13 cellular contexts compared by ENCODE assay signal in genomic region chr2:240797500-240797895, GRCh38. TPM values are rescaled to one million over a fixed set of nuclear protein-coding genes. Genes with fewer than 3 reads are reported as not detected.
"Had no signal": no experiment of that assay in that cellular context is flagged by ENCODE, and none has a peak within 500 bp of the region (broad histone marks: within the 10 kb centered on the region; RNA-seq: fewer than 3 reads in every experiment).

No MANE protein-coding gene starts in this region.

- DNase-seq: activated CD4-positive, alpha-beta memory T cell treated with anti-CD3 and anti-CD28 coated beads, Interleukin-2, amount 10 ng/mL, durations not matched to agents 7 days and 5 days; activated naive CD4-positive, alpha-beta T cell treated with anti-CD3 and anti-CD28 coated beads for 36 hours; endodermal cell; erythroblast; stimulated activated CD4-positive, alpha-beta T cell treated with anti-CD3 and anti-CD28 coated beads, Interleukin-12 subunit alpha, Interleukin-12 subunit beta, amount 100 ng/mL, for 4 hours; stimulated activated naive CD4-positive, alpha-beta T cell; SW 1271 had no signal

- H3K4me1 ChIP-seq: upper lobe of left lung had no signal

- H3K36me3 ChIP-seq: neutrophil, prostate gland, upper lobe of left lung had no signal

- H3K4me3 ChIP-seq: prostate gland, upper lobe of left lung had no signal

- H3K27ac ChIP-seq: neutrophil, prostate gland, upper lobe of left lung had no signal

- H3K9me3 ChIP-seq: neutrophil, prostate gland, upper lobe of left lung had no signal

- H3K27me3 ChIP-seq: upper lobe of left lung had no signal

- ATAC-seq: activated T-helper 17 cell treated with anti-CD3 and anti-CD28 coated beads, Interleukin-2, amount 50 U/mL, for 72 hours; sciatic nerve had no signal

RNA-seq across cellular contexts. Expression of gene KIF1A, which starts 22.5 kb away (rescaled TPM):
- total RNA-seq: mesenteric fat pad had no signal
